10 cellular contexts compared by ENCODE assay signal in genomic region chr13:40377783-40378182, GRCh38.
DNase-seq lines count a peak whose midpoint lies in the region; ATAC-seq and TF ChIP-seq lines count a peak whose summit lies in the region.
"Had no signal": no experiment of that assay in that cellular context is flagged by ENCODE, and none has a peak within 500 bp of the region (broad histone marks: within the 10 kb centered on the region; RNA-seq: fewer than 3 reads in every experiment).

No MANE protein-coding gene starts in this region.

- TF ChIP-seq CTCF in left lung (IDR thresholded peaks at IDR 0.05) (no peak), tibial artery (IDR thresholded peaks at IDR 0.05) (no peak), dorsolateral prefrontal cortex (IDR thresholded peaks at IDR 0.05 in 54 of 56, conservative IDR thresholded peaks at IDR 0.05 in 2 of 56; ENCODE audit: low read depth in 1 of 56, partially characterized antibody in 56 of 56) (no peak)

- H3K36me3 ChIP-seq in left lung (no peaks in the 10 kb centered on the region), tibial artery (no peaks in the 10 kb centered on the region)

- H3K27ac ChIP-seq in left lung (no peak overlapping the region), tibial artery (no peak overlapping the region), dorsolateral prefrontal cortex (peak overlapping the region in 1 of 59 donors; percentile 10)

- H3K27me3 Mint-ChIP-seq in activated CD4-positive, alpha-beta memory T cell treated with anti-CD3 and anti-CD28 coated beads for 36 hours, result no peaks in the 10 kb centered on the region
- no peaks in the 10 kb centered on the region for H3K27me3 Mint-ChIP-seq in activated CD4-positive, alpha-beta memory T cell treated with anti-CD3 and anti-CD28 coated beads, Interleukin-2, amount 10 ng/mL, durations not matched to agents 7 days and 5 days
- no peaks in the 10 kb centered on the region for H3K27me3 Mint-ChIP-seq in activated T-helper 17 cell treated with anti-CD3 and anti-CD28 coated beads, Interleukin-2, amount 50 U/mL, for 72 hours
- H3K27me3 Mint-ChIP-seq: naive thymus-derived CD8-positive, alpha-beta T cell had no signal

- H3K9me3 ChIP-seq in left lung, result no peaks in the 10 kb centered on the region
- no peaks in the 10 kb centered on the region for H3K9me3 ChIP-seq in tibial artery

- H3K27me3 ChIP-seq in left lung (no peaks in the 10 kb centered on the region), tibial artery (no peaks in the 10 kb centered on the region), dorsolateral prefrontal cortex (peaks cover 0 to 10% (median 0%) of the 10 kb centered on the region in 45 donors)

- H3K27ac Mint-ChIP-seq in activated CD4-positive, alpha-beta memory T cell treated with anti-CD3 and anti-CD28 coated beads for 36 hours, result no peak overlapping the region
- no peak overlapping the region for H3K27ac Mint-ChIP-seq in activated CD4-positive, alpha-beta memory T cell treated with anti-CD3 and anti-CD28 coated beads, Interleukin-2, amount 10 ng/mL, durations not matched to agents 7 days and 5 days
- H3K27ac Mint-ChIP-seq in activated T-helper 17 cell treated with anti-CD3 and anti-CD28 coated beads, Interleukin-2, amount 50 U/mL, for 72 hours, result peak overlapping the region; percentile 26
- no peak overlapping the region for H3K27ac Mint-ChIP-seq in stimulated activated effector memory CD8-positive, alpha-beta T cell treated with anti-CD3 and anti-CD28 coated beads, Interleukin-12 subunit alpha, Interleukin-12 subunit beta, amount 100 ng/mL, for 72 hours

- H3K4me1 ChIP-seq in left lung, result no peaks in the 10 kb centered on the region
- no peaks in the 10 kb centered on the region for H3K4me1 ChIP-seq in tibial artery

- no peaks in the 10 kb centered on the region for H3K36me3 Mint-ChIP-seq in activated CD4-positive, alpha-beta memory T cell treated with anti-CD3 and anti-CD28 coated beads for 36 hours
- H3K36me3 Mint-ChIP-seq in activated CD4-positive, alpha-beta memory T cell treated with anti-CD3 and anti-CD28 coated beads, Interleukin-2, amount 10 ng/mL, durations not matched to agents 7 days and 5 days (ENCODE audit: low read depth), result peaks cover 9% of the 10 kb centered on the region
- H3K36me3 Mint-ChIP-seq in activated T-helper 17 cell treated with anti-CD3 and anti-CD28 coated beads, Interleukin-2, amount 50 U/mL, for 72 hours (ENCODE audit: low read depth), result no peaks in the 10 kb centered on the region
- no peaks in the 10 kb centered on the region for H3K36me3 Mint-ChIP-seq in stimulated activated effector memory CD8-positive, alpha-beta T cell treated with anti-CD3 and anti-CD28 coated beads, Interleukin-12 subunit alpha, Interleukin-12 subunit beta, amount 100 ng/mL, for 72 hours

- ATAC-seq in activated T-helper 17 cell treated with anti-CD3 and anti-CD28 coated beads, Interleukin-2, amount 50 U/mL, for 72 hours (replicated peaks), result peak; percentile 90
- ATAC-seq in left lung, result peak; percentile 47
- peak; percentile 96 for ATAC-seq in stimulated activated effector memory CD8-positive, alpha-beta T cell treated with anti-CD3 and anti-CD28 coated beads, Interleukin-12 subunit alpha, Interleukin-12 subunit beta, amount 100 ng/mL, for 72 hours

- no peak overlapping the region for H3K4me3 Mint-ChIP-seq in activated CD4-positive, alpha-beta memory T cell treated with anti-CD3 and anti-CD28 coated beads for 36 hours
- H3K4me3 Mint-ChIP-seq in activated CD4-positive, alpha-beta memory T cell treated with anti-CD3 and anti-CD28 coated beads, Interleukin-2, amount 10 ng/mL, durations not matched to agents 7 days and 5 days, result no peak overlapping the region
- peak overlapping the region; percentile 49 for H3K4me3 Mint-ChIP-seq in activated T-helper 17 cell treated with anti-CD3 and anti-CD28 coated beads, Interleukin-2, amount 50 U/mL, for 72 hours
- H3K4me3 Mint-ChIP-seq in stimulated activated effector memory CD8-positive, alpha-beta T cell treated with anti-CD3 and anti-CD28 coated beads, Interleukin-12 subunit alpha, Interleukin-12 subunit beta, amount 100 ng/mL, for 72 hours, result no peak overlapping the region
- H3K4me3 Mint-ChIP-seq: naive thymus-derived CD8-positive, alpha-beta T cell had no signal

- H3K4me1 Mint-ChIP-seq in activated CD4-positive, alpha-beta memory T cell treated with anti-CD3 and anti-CD28 coated beads for 36 hours (ENCODE audit: low read depth), result peaks cover 20% of the 10 kb centered on the region
- peaks cover 17% of the 10 kb centered on the region for H3K4me1 Mint-ChIP-seq in activated CD4-positive, alpha-beta memory T cell treated with anti-CD3 and anti-CD28 coated beads, Interleukin-2, amount 10 ng/mL, durations not matched to agents 7 days and 5 days
- H3K4me1 Mint-ChIP-seq in activated T-helper 17 cell treated with anti-CD3 and anti-CD28 coated beads, Interleukin-2, amount 50 U/mL, for 72 hours, result peaks cover 21% of the 10 kb centered on the region
- peaks cover 35% of the 10 kb centered on the region for H3K4me1 Mint-ChIP-seq in stimulated activated effector memory CD8-positive, alpha-beta T cell treated with anti-CD3 and anti-CD28 coated beads, Interleukin-12 subunit alpha, Interleukin-12 subunit beta, amount 100 ng/mL, for 72 hours

- no peak overlapping the region for H3K4me3 ChIP-seq in left lung
- H3K4me3 ChIP-seq in tibial artery, result no peak overlapping the region
- no peak overlapping the region for H3K4me3 ChIP-seq in dorsolateral prefrontal cortex

- H3K9me3 Mint-ChIP-seq in activated CD4-positive, alpha-beta memory T cell treated with anti-CD3 and anti-CD28 coated beads for 36 hours, result peaks cover 3% of the 10 kb centered on the region
- H3K9me3 Mint-ChIP-seq in activated CD4-positive, alpha-beta memory T cell treated with anti-CD3 and anti-CD28 coated beads, Interleukin-2, amount 10 ng/mL, durations not matched to agents 7 days and 5 days, result peaks cover 9% of the 10 kb centered on the region
- H3K9me3 Mint-ChIP-seq in activated T-helper 17 cell treated with anti-CD3 and anti-CD28 coated beads, Interleukin-2, amount 50 U/mL, for 72 hours, result peaks cover 5% of the 10 kb centered on the region
- peaks cover 5% of the 10 kb centered on the region for H3K9me3 Mint-ChIP-seq in stimulated activated effector memory CD8-positive, alpha-beta T cell treated with anti-CD3 and anti-CD28 coated beads, Interleukin-12 subunit alpha, Interleukin-12 subunit beta, amount 100 ng/mL, for 72 hours

- CTCF ChIA-PET in activated CD4-positive, alpha-beta memory T cell treated with anti-CD3 and anti-CD28 coated beads for 36 hours (lab: Charles Lee), result interaction anchor here (1.1 kb wide), 1 partner anchor 308 kb away, joined by 3 read pairs; no protein-coding TSS in a partner anchor
- CTCF ChIA-PET in activated CD4-positive, alpha-beta memory T cell treated with anti-CD3 and anti-CD28 coated beads, Interleukin-2, amount 10 ng/mL, durations not matched to agents 7 days and 5 days (lab: Charles Lee), result no interaction called here

- intact Hi-C loops in activated CD4-positive, alpha-beta memory T cell treated with anti-CD3 and anti-CD28 coated beads for 36 hours (cut with micrococcal nuclease), result no loop called here
- intact Hi-C loops in left lung (cut with DNase I), result no loop called here
- intact Hi-C loops in tibial artery (cut with DNase I; ENCODE audit: low total_unique reads), result no loop called here
- intact Hi-C loops in dorsolateral prefrontal cortex (cut with DNase I), result loop anchor here in 1 of 2 donors (10.0 kb wide), 1 partner anchor 313 kb away; no protein-coding TSS in a partner anchor

- POLR2A ChIA-PET in activated CD4-positive, alpha-beta memory T cell treated with anti-CD3 and anti-CD28 coated beads for 36 hours (lab: Charles Lee), result interaction anchor here (1.0 kb wide), 1 partner anchor 9 kb away, joined by 5 read pairs; no protein-coding TSS in a partner anchor
- POLR2A ChIA-PET in activated CD4-positive, alpha-beta memory T cell treated with anti-CD3 and anti-CD28 coated beads, Interleukin-2, amount 10 ng/mL, durations not matched to agents 7 days and 5 days (lab: Charles Lee), result interaction anchor here (1.4 kb wide), 1 partner anchor 10 kb away, joined by 6 read pairs; no protein-coding TSS in a partner anchor

- peak; percentile 65 for DNase-seq in activated CD4-positive, alpha-beta memory T cell treated with anti-CD3 and anti-CD28 coated beads for 36 hours
- DNase-seq in activated CD4-positive, alpha-beta memory T cell treated with anti-CD3 and anti-CD28 coated beads, Interleukin-2, amount 10 ng/mL, durations not matched to agents 7 days and 5 days, result no peak
- DNase-seq in left lung (no peak), tibial artery (no peak), dorsolateral prefrontal cortex (no peak), NCI-H82 (lab: John Stamatoyannopoulos, UW) (no peak)
- peak in 1 of 2 donors; percentile 50 for DNase-seq in stimulated activated effector memory CD8-positive, alpha-beta T cell treated with anti-CD3 and anti-CD28 coated beads, Interleukin-12 subunit alpha, Interleukin-12 subunit beta, amount 100 ng/mL, for 72 hours (ENCODE audit: low spot score in 2 of 2)
- DNase-seq: naive thymus-derived CD8-positive, alpha-beta T cell; T-helper 9 cell had no signal
